Comparison of ENCODE assay signal across 12 cellular contexts in genomic region chr11:1607156-1607845, GRCh38. TPM values are rescaled to one million over a fixed set of nuclear protein-coding genes. Genes with fewer than 3 reads are reported as not detected.
DNase-seq lines count a peak whose midpoint lies in the region; ATAC-seq, FAIRE-seq and TF ChIP-seq lines count a peak whose summit lies in the region.
"Not testable (repeated sequence)": the region's sequence is repeated elsewhere in the genome, so short reads cannot be mapped to it uniquely, and the experiment has no call there.
"Had no signal": no experiment of that assay in that cellular context is flagged by ENCODE, and none has a peak within 500 bp of the region (broad histone marks: within the 10 kb centered on the region; RNA-seq: fewer than 3 reads in every experiment).

No MANE protein-coding gene starts in this region.

- H3K14ac ChIP-seq in H1 (ENCODE audit: insufficient read length), result not testable (repeated sequence)

- H3K79me1 ChIP-seq in H1 (ENCODE audit: low read depth, low read length), result not testable (repeated sequence)

- not testable (repeated sequence) for H2BK120ac ChIP-seq in H1 (replicated peaks; ENCODE audit: low read depth, low read length)

- H2BK15ac ChIP-seq in H1 (ENCODE audit: low read length), result not testable (repeated sequence)

- H3K4ac ChIP-seq in H1 (replicated peaks; ENCODE audit: insufficient read length, low read depth, low read length), result not testable (repeated sequence)

- H3K27me3 ChIP-seq in H1 (replicated peaks in 1 of 4; ENCODE audit: control insufficient read depth in 3 of 4, extremely low read depth in 1 of 4, insufficient read depth in 3 of 4, low read length in 3 of 4); upper lobe of right lung: not testable (repeated sequence)

- H3K4me3 ChIP-seq in H1 (ENCODE audit: extremely low read depth in 1 of 4, insufficient read depth in 2 of 4, low read depth in 3 of 4, low read length in 4 of 4); upper lobe of right lung: not testable (repeated sequence)

- not testable (repeated sequence) for TF ChIP-seq POLR2A in H1 (IDR thresholded peaks at IDR 0.05; ENCODE audit: control extremely low read depth in 1 of 2, low read depth in 2 of 2, low read length in 2 of 2)

- not testable (repeated sequence) for H4K5ac ChIP-seq in H1 (ENCODE audit: insufficient read length, low read depth, low read length)

- not testable (repeated sequence) for H3K4me1 Mint-ChIP-seq in nephron

- DNase-seq in EH (ENCODE audit: low read depth) (peak; percentile 4), LHCN-M2 (ENCODE audit: low read depth) (peak; percentile 47), amniotic epithelial cell (ENCODE audit: low read depth) (peak; percentile 5), islet precursor cell (peak; percentile 68), retina (peak; percentile 59)
- DNase-seq in H1 (ENCODE audit: low read depth in 1 of 2, low spot score in 2 of 2); upper lobe of right lung: not testable (repeated sequence)

- not testable (repeated sequence) for H4K91ac ChIP-seq in H1 (replicated peaks; ENCODE audit: insufficient read length, low read length)

- not testable (repeated sequence) for H3K79me2 ChIP-seq in H1 (ENCODE audit: control insufficient read depth in 1 of 2, insufficient read depth in 2 of 2, low read length in 2 of 2)

- TF ChIP-seq CTCF in H1 (IDR thresholded peaks at IDR 0.05; ENCODE audit: control extremely low read depth in 1 of 3, insufficient read depth in 1 of 3, low read depth in 1 of 3, low read length in 3 of 3); nephron (IDR thresholded peaks at IDR 0.05; ENCODE audit: unreplicated experiment in 3 of 3); upper lobe of right lung (IDR thresholded peaks at IDR 0.05): not testable (repeated sequence)

- H2BK12ac ChIP-seq in H1 (ENCODE audit: low read depth, low read length), result not testable (repeated sequence)

- not testable (repeated sequence) for H3K36me3 ChIP-seq in H1 (ENCODE audit: control insufficient read depth in 2 of 4, insufficient read depth in 4 of 4, low read length in 3 of 4); upper lobe of right lung

- not testable (repeated sequence) for H3K9me3 ChIP-seq in H1 (ENCODE audit: insufficient read depth in 2 of 2, low read depth in 1 of 2, low read length in 1 of 2); upper lobe of right lung

- not testable (repeated sequence) for H3K36me3 Mint-ChIP-seq in nephron (ENCODE audit: low read depth)

- H3K27me3 Mint-ChIP-seq in nephron (ENCODE audit: low read depth), result peaks cover 45% of the 10 kb centered on the region

- intact Hi-C loops in upper lobe of right lung (cut with DNase I), result not testable (repeated sequence)

- CTCF ChIA-PET in H1 (lab: Charles Lee; ENCODE audit: partially characterized antibody), result interaction anchor here (0.8 to 1.9 kb wide), 2 partner anchors 12 to 33 kb away, joined by 4 to 8 read pairs; no protein-coding TSS in a partner anchor

- 75% methylated on average over 16 of the region's 18 CpGs; no CpG with 5 or more reads in 1 of the 2 experiments for WGBS in H1 (ENCODE audit: extremely low coverage in 1 of 2, insufficient coverage in 1 of 2, insufficient read length in 1 of 2, insufficient replicate concordance in 2 of 2, low coverage in 1 of 2, low lambda C conversion rate in 2 of 2, missing lambda C conversion rate in 1 of 2), 2 experiments

- not testable (repeated sequence) for H3K9me3 Mint-ChIP-seq in nephron

- POLR2A ChIA-PET in H1 (lab: Charles Lee; ENCODE audit: partially characterized antibody), result not testable (repeated sequence)

- H4K8ac ChIP-seq in H1 (ENCODE audit: extremely low read depth, insufficient read depth, low read length), result not testable (repeated sequence)

- H3K27ac ChIP-seq in H1 (ENCODE audit: low read depth, low read length); upper lobe of right lung: not testable (repeated sequence)

- FAIRE-seq in H1 (lab: Jason Lieb, UNC), result not testable (repeated sequence)

- H3K56ac ChIP-seq in H1 (replicated peaks; ENCODE audit: insufficient read length, low read depth, low read length), result not testable (repeated sequence)

- not testable (repeated sequence) for TF ChIP-seq RAD21 in H1 (IDR thresholded peaks at IDR 0.05 in 1 of 2, conservative IDR thresholded peaks at IDR 0.05 in 1 of 2; ENCODE audit: low read depth in 2 of 2, low read length in 2 of 2)

- not testable (repeated sequence) for H3K9ac ChIP-seq in H1 (replicated peaks in 1 of 4; ENCODE audit: extremely low read depth in 1 of 4, low read depth in 3 of 4, low read length in 3 of 4)

- peak overlapping the region; percentile 40; the same call in 1 of the 2 replicates for H2AFZ ChIP-seq in H1 (ENCODE audit: low read length)

- H3K4me1 ChIP-seq in H1 (replicated peaks in 1 of 4; ENCODE audit: control insufficient read depth in 3 of 4, insufficient read depth in 4 of 4, low read length in 3 of 4); upper lobe of right lung: not testable (repeated sequence)

- not testable (repeated sequence) for H2BK20ac ChIP-seq in H1 (ENCODE audit: low read length)

- peak; percentile 45 for ATAC-seq in upper lobe of right lung

- H2BK5ac ChIP-seq in H1 (ENCODE audit: low read depth, low read length), result not testable (repeated sequence)

- not testable (repeated sequence) for H4K20me1 ChIP-seq in H1 (replicated peaks in 1 of 2; ENCODE audit: control insufficient read depth in 1 of 2, insufficient read depth in 2 of 2, low read length in 2 of 2)

- H3K4me3 Mint-ChIP-seq in nephron, result peak overlapping the region in 2 of 3 experiments; percentile 38 to 48

- H2AK5ac ChIP-seq in H1 (ENCODE audit: low read depth, low read length), result not testable (repeated sequence)

- H3K27ac Mint-ChIP-seq in nephron, result peak overlapping the region in 1 of 3 experiments; percentile 16

- not testable (repeated sequence) for TF ChIP-seq EP300 in H1 (IDR thresholded peaks at IDR 0.05; ENCODE audit: borderline replicate concordance in 1 of 2, low read depth in 2 of 2, low read length in 2 of 2)

- H3K4me2 ChIP-seq in H1 (ENCODE audit: insufficient read depth in 1 of 2, low read depth in 2 of 2, low read length in 2 of 2), result 0 out of 4 replicates have a peak overlapping the region, but pooled peaks of 1 of the 2 experiments have one; percentile 21

- H3K18ac ChIP-seq in H1 (ENCODE audit: extremely low read depth, low read length), result not testable (repeated sequence)

- not testable (repeated sequence) for H3K23ac ChIP-seq in H1 (ENCODE audit: insufficient read length)

- H3K23me2 ChIP-seq in H1 (ENCODE audit: low read depth, low read length), result not testable (repeated sequence)

RNA-seq across cellular contexts. Expression of gene KRTAP5-3, which starts 1.0 kb away (rescaled TPM):
- total RNA-seq in LHCN-M2 (2014; rRNA removed), result not detected in 2 replicates
- polyA plus RNA-seq in LHCN-M2 (2012), result not detected
- total RNA-seq in H1 (2021; fragmentation: NEBNext Ultra II Directional; extraction: Animal tissue kit (Norgen Biotek cat#: 25700)), result not detected in 2 replicates
- polyA plus RNA-seq in H1 (2011; rRNA removed), result not detected in 2 replicates
- polyA plus RNA-seq in H1 (2011; cell fraction: cytosol; rRNA removed), result not detected
- polyA plus RNA-seq in H1 (2011; cell fraction: nucleus; rRNA removed), result not detected
- polyA plus RNA-seq in H1 (2012, experiment 1 of 2), result not detected in 4 replicates
- polyA plus RNA-seq in H1 (2012, experiment 2 of 2), result not detected
- polyA plus RNA-seq in H1 (2013, experiment 1 of 2), result not detected
- not detected for polyA plus RNA-seq in H1 (2013, experiment 2 of 2)
- polyA minus RNA-seq in H1 (2011; rRNA and poly(A)+ RNA removed), result not detected in 2 replicates
- not detected for polyA minus RNA-seq in H1 (2011; cell fraction: cytosol; rRNA and poly(A)+ RNA removed)
- not detected for polyA minus RNA-seq in H1 (2011; cell fraction: nucleus; rRNA and poly(A)+ RNA removed)
- total RNA-seq in upper lobe of right lung, result not detected
- total RNA-seq: CD8-positive, alpha-beta T cell; GM23248; HT1080 had no signal
- polyA plus RNA-seq: AG04450, GM23248 had no signal

RNA-seq across cellular contexts. Expression of gene KRTAP5-2, which starts 9.2 kb away (rescaled TPM):
- total RNA-seq in LHCN-M2 (2014; rRNA removed), result not detected in 2 replicates
- polyA plus RNA-seq in LHCN-M2 (2012), result not detected
- not detected in 2 replicates for total RNA-seq in H1 (2021; fragmentation: NEBNext Ultra II Directional; extraction: Animal tissue kit (Norgen Biotek cat#: 25700))
- not detected in 2 replicates for polyA plus RNA-seq in H1 (2011; rRNA removed)
- not detected for polyA plus RNA-seq in H1 (2011; cell fraction: cytosol; rRNA removed)
- not detected for polyA plus RNA-seq in H1 (2011; cell fraction: nucleus; rRNA removed)
- 0.25 TPM in 1 of 4 replicates, not detected in the others for polyA plus RNA-seq in H1 (2012, experiment 1 of 2)
- polyA plus RNA-seq in H1 (2012, experiment 2 of 2), result not detected
- not detected for polyA plus RNA-seq in H1 (2013, experiment 1 of 2)
- not detected for polyA plus RNA-seq in H1 (2013, experiment 2 of 2)
- polyA minus RNA-seq in H1 (2011; rRNA and poly(A)+ RNA removed), result not detected in 2 replicates
- not detected for polyA minus RNA-seq in H1 (2011; cell fraction: cytosol; rRNA and poly(A)+ RNA removed)
- polyA minus RNA-seq in H1 (2011; cell fraction: nucleus; rRNA and poly(A)+ RNA removed), result not detected
- not detected for total RNA-seq in upper lobe of right lung
- total RNA-seq: CD8-positive, alpha-beta T cell; GM23248; HT1080 had no signal
- polyA plus RNA-seq: AG04450, GM23248 had no signal

RNA-seq across cellular contexts. Expression of gene KRTAP5-4, which starts 14.6 kb away (rescaled TPM):
- not detected in 2 replicates for total RNA-seq in LHCN-M2 (2014; rRNA removed)
- not detected for polyA plus RNA-seq in LHCN-M2 (2012)
- total RNA-seq in H1 (2021; fragmentation: NEBNext Ultra II Directional; extraction: Animal tissue kit (Norgen Biotek cat#: 25700)), result not detected in 2 replicates
- polyA plus RNA-seq in H1 (2011; rRNA removed), result not detected in 2 replicates
- polyA plus RNA-seq in H1 (2011; cell fraction: cytosol; rRNA removed), result not detected
- polyA plus RNA-seq in H1 (2011; cell fraction: nucleus; rRNA removed), result not detected
- not detected in 4 replicates for polyA plus RNA-seq in H1 (2012, experiment 1 of 2)
- not detected for polyA plus RNA-seq in H1 (2012, experiment 2 of 2)
- not detected for polyA plus RNA-seq in H1 (2013, experiment 1 of 2)
- polyA plus RNA-seq in H1 (2013, experiment 2 of 2), result not detected
- not detected in 2 replicates for polyA minus RNA-seq in H1 (2011; rRNA and poly(A)+ RNA removed)
- polyA minus RNA-seq in H1 (2011; cell fraction: cytosol; rRNA and poly(A)+ RNA removed), result not detected
- not detected for polyA minus RNA-seq in H1 (2011; cell fraction: nucleus; rRNA and poly(A)+ RNA removed)
- total RNA-seq in upper lobe of right lung, result not detected
- total RNA-seq: CD8-positive, alpha-beta T cell; GM23248; HT1080 had no signal
- polyA plus RNA-seq: AG04450, GM23248 had no signal

RNA-seq across cellular contexts. Expression of gene KRTAP5-1, which starts 22.2 kb away (rescaled TPM):
- total RNA-seq in LHCN-M2 (2014; rRNA removed), result not detected in 2 replicates
- polyA plus RNA-seq in LHCN-M2 (2012), result not detected
- total RNA-seq in H1 (2021; fragmentation: NEBNext Ultra II Directional; extraction: Animal tissue kit (Norgen Biotek cat#: 25700)), result not detected in 2 replicates
- not detected in 2 replicates for polyA plus RNA-seq in H1 (2011; rRNA removed)
- polyA plus RNA-seq in H1 (2011; cell fraction: cytosol; rRNA removed), result not detected
- polyA plus RNA-seq in H1 (2011; cell fraction: nucleus; rRNA removed), result not detected
- 0.27 TPM in 1 of 4 replicates, not detected in the others for polyA plus RNA-seq in H1 (2012, experiment 1 of 2)
- not detected for polyA plus RNA-seq in H1 (2012, experiment 2 of 2)
- polyA plus RNA-seq in H1 (2013, experiment 1 of 2), result not detected
- not detected for polyA plus RNA-seq in H1 (2013, experiment 2 of 2)
- not detected in 2 replicates for polyA minus RNA-seq in H1 (2011; rRNA and poly(A)+ RNA removed)
- polyA minus RNA-seq in H1 (2011; cell fraction: cytosol; rRNA and poly(A)+ RNA removed), result not detected
- not detected for polyA minus RNA-seq in H1 (2011; cell fraction: nucleus; rRNA and poly(A)+ RNA removed)
- total RNA-seq in upper lobe of right lung, result not detected
- total RNA-seq: CD8-positive, alpha-beta T cell; GM23248; HT1080 had no signal
- polyA plus RNA-seq: AG04450, GM23248 had no signal

RNA-seq across cellular contexts. Expression of gene KRTAP5-5, which starts 22.3 kb away (rescaled TPM):
- total RNA-seq in LHCN-M2 (2014; rRNA removed) (not detected in 2 replicates), upper lobe of right lung (not detected)
- polyA plus RNA-seq in LHCN-M2 (2012), result not detected
- total RNA-seq in H1 (2021; fragmentation: NEBNext Ultra II Directional; extraction: Animal tissue kit (Norgen Biotek cat#: 25700)), result not detected in 2 replicates
- polyA plus RNA-seq in H1 (2011; rRNA removed), result 0.09 TPM in 1 of 2 replicates, not detected in the other
- not detected for polyA plus RNA-seq in H1 (2011; cell fraction: cytosol; rRNA removed)
- polyA plus RNA-seq in H1 (2011; cell fraction: nucleus; rRNA removed), result not detected
- not detected in 4 replicates for polyA plus RNA-seq in H1 (2012, experiment 1 of 2)
- not detected for polyA plus RNA-seq in H1 (2012, experiment 2 of 2)
- not detected for polyA plus RNA-seq in H1 (2013, experiment 1 of 2)
- not detected for polyA plus RNA-seq in H1 (2013, experiment 2 of 2)
- not detected in 2 replicates for polyA minus RNA-seq in H1 (2011; rRNA and poly(A)+ RNA removed)
- not detected for polyA minus RNA-seq in H1 (2011; cell fraction: cytosol; rRNA and poly(A)+ RNA removed)
- polyA minus RNA-seq in H1 (2011; cell fraction: nucleus; rRNA and poly(A)+ RNA removed), result not detected
- total RNA-seq: CD8-positive, alpha-beta T cell; GM23248; HT1080 had no signal
- polyA plus RNA-seq: AG04450, GM23248 had no signal
